ENCODE assay signal across 18 cellular contexts in genomic region chr16:66871363-66871762, GRCh38. TPM values are rescaled to one million over a fixed set of nuclear protein-coding genes. Genes with fewer than 3 reads are reported as not detected.
"Had no signal": no experiment of that assay in that cellular context is flagged by ENCODE, and none has a peak within 500 bp of the region (broad histone marks: within the 10 kb centered on the region; RNA-seq: fewer than 3 reads in every experiment).

No MANE protein-coding gene starts in this region.

RNA-seq across cellular contexts. Expression of gene CA7, which starts 27.1 kb away (rescaled TPM):
- total RNA-seq: activated B cell treated with CpG ODN at 0.5 μM for 24 hours; activated naive CD4-positive, alpha-beta T cell treated with anti-CD3 and anti-CD28 coated beads for 36 hours; activated naive CD8-positive, alpha-beta T cell treated with anti-CD3 and anti-CD28 coated beads for 36 hours; adrenal gland; aorta; body of pancreas; chondrocyte; dermis microvascular lymphatic vessel endothelial cell; endothelial cell of umbilical vein; esophagus squamous epithelium; fibroblast of lung; fibroblast of villous mesenchyme; gastroesophageal sphincter; T-cell had no signal
- polyA plus RNA-seq: adrenal gland, endothelial cell of umbilical vein, fibroblast of lung had no signal

RNA-seq across cellular contexts. Expression of gene CDH16, which starts 47.3 kb away (rescaled TPM):
- total RNA-seq: activated B cell treated with CpG ODN at 0.5 μM for 24 hours; activated CD8-positive, alpha-beta T cell treated with anti-CD3 and anti-CD28 coated beads for 36 hours; activated naive CD4-positive, alpha-beta T cell treated with anti-CD3 and anti-CD28 coated beads for 36 hours; activated naive CD8-positive, alpha-beta T cell treated with anti-CD3 and anti-CD28 coated beads for 36 hours; activated T-cell treated with anti-CD3 and anti-CD28 coated beads, Interleukin-2, amount 50 U/mL, for 4 hours; activated T-helper 2 cell treated with anti-CD3 and anti-CD28 coated beads, Interferon-gamma antibody, Interleukin-2, Interleukin-4, amounts not matched to agents 10 μg/mL and 5 μg/mL and 100 μg/mL, durations not matched to agents 14 hours and 24 hours and 36 hours; aorta; body of pancreas; chondrocyte; dermis microvascular lymphatic vessel endothelial cell; endothelial cell of umbilical vein; fibroblast of lung; fibroblast of villous mesenchyme; gastroesophageal sphincter; T-cell; T-helper 2 cell treated with Interferon-gamma antibody and Interleukin-4, amounts not matched to agents 100 ng/mL and 5 ng/mL, for 36 hours had no signal
- polyA plus RNA-seq: adrenal gland, endothelial cell of umbilical vein, fibroblast of lung had no signal

RNA-seq across cellular contexts. Expression of gene RRAD, which starts 54.0 kb away (rescaled TPM):
- total RNA-seq: activated B cell treated with CpG ODN at 0.5 μM for 24 hours had no signal
